2 cellular contexts compared by ENCODE assay signal in the genomic region with DNA sequence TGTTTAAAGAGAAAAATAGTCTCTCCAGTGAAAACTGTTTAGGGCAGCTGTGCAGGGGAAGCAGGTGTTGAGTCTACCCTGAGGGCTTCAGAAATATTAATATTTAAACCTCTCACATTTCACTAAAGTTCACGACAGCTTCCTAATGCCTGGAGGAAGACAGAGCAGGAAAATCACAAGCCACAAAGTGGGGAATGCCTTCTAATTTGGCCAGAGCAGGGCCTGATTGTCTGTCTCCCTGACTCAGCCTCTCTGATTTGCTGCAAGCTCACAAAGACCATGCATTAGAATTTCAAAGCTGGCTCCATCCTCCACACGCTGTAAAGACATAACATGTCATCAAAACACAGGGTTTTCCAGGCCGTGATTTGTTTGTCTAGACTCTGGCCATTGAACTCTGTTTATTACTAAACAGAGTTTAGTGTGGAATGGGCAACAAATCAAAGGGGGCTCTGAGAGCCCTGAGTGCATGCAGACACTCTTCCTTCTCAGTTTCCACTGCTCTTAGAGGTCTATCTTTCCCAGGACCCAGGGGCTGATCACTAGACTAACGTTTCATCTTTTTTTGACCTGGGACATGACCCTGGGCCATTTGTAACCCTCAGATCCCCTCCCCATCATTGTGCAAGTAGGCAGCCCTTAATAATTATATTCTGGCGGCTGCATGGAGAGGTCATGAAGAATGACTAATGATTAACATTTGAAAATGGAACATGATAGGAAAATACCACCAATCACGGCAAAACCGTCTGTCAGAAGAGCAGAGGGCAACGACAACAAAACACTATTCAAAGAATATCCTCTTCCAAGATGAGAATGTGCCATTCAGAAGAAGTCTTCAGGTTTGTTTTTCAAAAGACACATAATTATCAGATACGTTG.
TF ChIP-seq lines count a peak whose summit lies in the region.

No MANE protein-coding gene starts in this region.

TF ChIP-seq in IMR-90, 13 proteins besides CTCF, POLR2A, EP300 and RAD21:
- TF ChIP-seq NFE2L2 (IDR thresholded peaks at IDR 0.05; ENCODE audit: low read depth, low read length) = no peak
- no peak for TF ChIP-seq BHLHE40 (IDR thresholded peaks at IDR 0.05; ENCODE audit: low read depth, low read length)
- no peak for TF ChIP-seq CEBPB (IDR thresholded peaks at IDR 0.05; ENCODE audit: low read depth, low read length)
- no peak for TF ChIP-seq RFX5 (IDR thresholded peaks at IDR 0.05; ENCODE audit: low read depth, low read length)
- TF ChIP-seq MAFK (IDR thresholded peaks at IDR 0.05; ENCODE audit: low read depth, low read length) = no peak
- TF ChIP-seq MAZ (IDR thresholded peaks at IDR 0.05; ENCODE audit: borderline replicate concordance, low read depth, low read length) = no peak
- no peak for TF ChIP-seq SMC3 (IDR thresholded peaks at IDR 0.05; ENCODE audit: low read depth, low read length)
- no peak for TF ChIP-seq MXI1 (IDR thresholded peaks at IDR 0.05; ENCODE audit: borderline replicate concordance, low read depth, low read length)
- TF ChIP-seq FOS (IDR thresholded peaks at IDR 0.05; ENCODE audit: low read depth, low read length) = no peak
- TF ChIP-seq RCOR1 (IDR thresholded peaks at IDR 0.05; ENCODE audit: insufficient replicate concordance, low read length) = no peak
- TF ChIP-seq, protein P1, sequence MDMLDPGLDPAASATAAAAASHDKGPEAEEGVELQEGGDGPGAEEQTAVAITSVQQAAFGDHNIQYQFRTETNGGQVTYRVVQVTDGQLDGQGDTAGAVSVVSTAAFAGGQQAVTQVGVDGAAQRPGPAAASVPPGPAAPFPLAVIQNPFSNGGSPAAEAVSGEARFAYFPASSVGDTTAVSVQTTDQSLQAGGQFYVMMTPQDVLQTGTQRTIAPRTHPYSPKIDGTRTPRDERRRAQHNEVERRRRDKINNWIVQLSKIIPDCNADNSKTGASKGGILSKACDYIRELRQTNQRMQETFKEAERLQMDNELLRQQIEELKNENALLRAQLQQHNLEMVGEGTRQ (IDR thresholded peaks at IDR 0.05; ENCODE audit: low read depth, low read length) = no peak
- TF ChIP-seq ELK1 (IDR thresholded peaks at IDR 0.05; ENCODE audit: borderline replicate concordance, low read depth, low read length) = no peak
- TF ChIP-seq CHD1 (IDR thresholded peaks at IDR 0.05; ENCODE audit: low read depth, low read length) = no peak

TF ChIP-seq in H1, 55 proteins besides CTCF, POLR2A, EP300 and RAD21:
- no peak for TF ChIP-seq BACH1 (IDR thresholded peaks at IDR 0.05; ENCODE audit: low read length)
- TF ChIP-seq MAFK (IDR thresholded peaks at IDR 0.05; ENCODE audit: low read depth, low read length) = no peak
TF ChIP-seq in H1: peak in this region for 0.
